In genomic region chr10:133318494-133319127, GRCh38 we compare ENCODE assay signal across 1 cellular context.
TF ChIP-seq lines count a peak whose summit lies in the region.

No MANE protein-coding gene starts in this region.

TF ChIP-seq in HepG2, 621 proteins besides CTCF, POLR2A, EP300 and RAD21 (continued from another document and continues in another):
- TF ChIP-seq THAP9 (CRISPR knock-in tag; IDR thresholded peaks at IDR 0.05; ENCODE audit: borderline replicate concordance) (0 out of 2 replicates have a peak, but pooled peaks have one; percentile 34), ZNF253 (CRISPR knock-in tag; IDR thresholded peaks at IDR 0.05; ENCODE audit: borderline replicate concordance) (no peak), FOXK1 (CRISPR knock-in tag; IDR thresholded peaks at IDR 0.05; ENCODE audit: borderline replicate concordance, low read depth) (peak; percentile 43; the same call in 1 of the 2 replicates), ASH2L (IDR thresholded peaks at IDR 0.05; ENCODE audit: insufficient read length, low read depth, low read length) (no peak), HDAC1 (CRISPR knock-in tag; IDR thresholded peaks at IDR 0.05) (peak; percentile 61; the same call in 1 of the 2 replicates), MYC (CRISPR knock-in tag; IDR thresholded peaks at IDR 0.05; ENCODE audit: borderline replicate concordance) (peak; percentile 53; the same call in 1 of the 2 replicates), ZNF772 (CRISPR knock-in tag; IDR thresholded peaks at IDR 0.05) (0 out of 2 replicates have a peak, but pooled peaks have one; percentile 39), ZNF234 (CRISPR knock-in tag; conservative IDR thresholded peaks at IDR 0.05) (no peak), KDM5B (CRISPR knock-in tag; IDR thresholded peaks at IDR 0.05; ENCODE audit: borderline replicate concordance) (peak; percentile 53; the same call in 1 of the 2 replicates), HNRNPLL (IDR thresholded peaks at IDR 0.05; ENCODE audit: low read depth, low read length, poor library complexity, severe bottlenecking) (no peak), YEATS4 (CRISPR knock-in tag; IDR thresholded peaks at IDR 0.05; ENCODE audit: borderline replicate concordance) (peak; percentile 48; the same call in 1 of the 2 replicates), RXRA (CRISPR knock-in tag; IDR thresholded peaks at IDR 0.05) (peak; percentile 86), SP4 (CRISPR knock-in tag; IDR thresholded peaks at IDR 0.05) (no peak; the same call in 1 of the 2 replicates), IKZF1 (IDR thresholded peaks at IDR 0.05) (no peak), MZF1 (CRISPR knock-in tag; IDR thresholded peaks at IDR 0.05; ENCODE audit: borderline replicate concordance) (no peak), ZNF292 (CRISPR knock-in tag; IDR thresholded peaks at IDR 0.05; ENCODE audit: borderline replicate concordance, low read depth) (peak; percentile 52; the same call in 1 of the 2 replicates), HNRNPH1 (optimal IDR thresholded peaks at IDR 0.05; ENCODE audit: low read depth, low read length) (no peak), TOE1 (CRISPR knock-in tag; IDR thresholded peaks at IDR 0.05) (no peak), JARID2 (CRISPR knock-in tag; IDR thresholded peaks at IDR 0.05; ENCODE audit: insufficient replicate concordance) (peak; percentile 87), MXI1 (IDR thresholded peaks at IDR 0.05; ENCODE audit: borderline replicate concordance, low read depth, low read length) (peak; percentile 56; the same call in 1 of the 3 replicates), CENPX (CRISPR knock-in tag; IDR thresholded peaks at IDR 0.05) (no peak), HCFC1 (IDR thresholded peaks at IDR 0.05; ENCODE audit: low read depth, low read length) (no peak), ZNF44 (CRISPR knock-in tag; IDR thresholded peaks at IDR 0.05) (no peak), PREB (CRISPR knock-in tag; IDR thresholded peaks at IDR 0.05) (no peak), SALL2 (CRISPR knock-in tag; IDR thresholded peaks at IDR 0.05) (no peak), GABPB1 (CRISPR knock-in tag; IDR thresholded peaks at IDR 0.05) (peak; percentile 80), ZFY (CRISPR knock-in tag; IDR thresholded peaks at IDR 0.05) (peak; percentile 59), ZNF687 (CRISPR knock-in tag; IDR thresholded peaks at IDR 0.05) (peak; percentile 79), CC2D1A (CRISPR knock-in tag; IDR thresholded peaks at IDR 0.05) (no peak), THAP11 (CRISPR knock-in tag; IDR thresholded peaks at IDR 0.05) (0 out of 2 replicates have a peak, but pooled peaks have one; percentile 36), ZNF530 (CRISPR knock-in tag; IDR thresholded peaks at IDR 0.05; ENCODE audit: low read depth) (no peak), ZBTB49 (CRISPR knock-in tag; IDR thresholded peaks at IDR 0.05; ENCODE audit: borderline replicate concordance) (no peak), ZNF326 (CRISPR knock-in tag; IDR thresholded peaks at IDR 0.05; ENCODE audit: borderline replicate concordance) (no peak), ARNT (IDR thresholded peaks at IDR 0.05) (no peak)
- TF ChIP-seq, protein P1, sequence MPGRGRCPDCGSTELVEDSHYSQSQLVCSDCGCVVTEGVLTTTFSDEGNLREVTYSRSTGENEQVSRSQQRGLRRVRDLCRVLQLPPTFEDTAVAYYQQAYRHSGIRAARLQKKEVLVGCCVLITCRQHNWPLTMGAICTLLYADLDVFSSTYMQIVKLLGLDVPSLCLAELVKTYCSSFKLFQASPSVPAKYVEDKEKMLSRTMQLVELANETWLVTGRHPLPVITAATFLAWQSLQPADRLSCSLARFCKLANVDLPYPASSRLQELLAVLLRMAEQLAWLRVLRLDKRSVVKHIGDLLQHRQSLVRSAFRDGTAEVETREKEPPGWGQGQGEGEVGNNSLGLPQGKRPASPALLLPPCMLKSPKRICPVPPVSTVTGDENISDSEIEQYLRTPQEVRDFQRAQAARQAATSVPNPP (CRISPR knock-in tag; IDR thresholded peaks at IDR 0.05) = no peak
- TF ChIP-seq, protein P2, sequence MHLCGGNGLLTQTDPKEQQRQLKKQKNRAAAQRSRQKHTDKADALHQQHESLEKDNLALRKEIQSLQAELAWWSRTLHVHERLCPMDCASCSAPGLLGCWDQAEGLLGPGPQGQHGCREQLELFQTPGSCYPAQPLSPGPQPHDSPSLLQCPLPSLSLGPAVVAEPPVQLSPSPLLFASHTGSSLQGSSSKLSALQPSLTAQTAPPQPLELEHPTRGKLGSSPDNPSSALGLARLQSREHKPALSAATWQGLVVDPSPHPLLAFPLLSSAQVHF (CRISPR knock-in tag; IDR thresholded peaks at IDR 0.05) = no peak
- TF ChIP-seq, protein P3, sequence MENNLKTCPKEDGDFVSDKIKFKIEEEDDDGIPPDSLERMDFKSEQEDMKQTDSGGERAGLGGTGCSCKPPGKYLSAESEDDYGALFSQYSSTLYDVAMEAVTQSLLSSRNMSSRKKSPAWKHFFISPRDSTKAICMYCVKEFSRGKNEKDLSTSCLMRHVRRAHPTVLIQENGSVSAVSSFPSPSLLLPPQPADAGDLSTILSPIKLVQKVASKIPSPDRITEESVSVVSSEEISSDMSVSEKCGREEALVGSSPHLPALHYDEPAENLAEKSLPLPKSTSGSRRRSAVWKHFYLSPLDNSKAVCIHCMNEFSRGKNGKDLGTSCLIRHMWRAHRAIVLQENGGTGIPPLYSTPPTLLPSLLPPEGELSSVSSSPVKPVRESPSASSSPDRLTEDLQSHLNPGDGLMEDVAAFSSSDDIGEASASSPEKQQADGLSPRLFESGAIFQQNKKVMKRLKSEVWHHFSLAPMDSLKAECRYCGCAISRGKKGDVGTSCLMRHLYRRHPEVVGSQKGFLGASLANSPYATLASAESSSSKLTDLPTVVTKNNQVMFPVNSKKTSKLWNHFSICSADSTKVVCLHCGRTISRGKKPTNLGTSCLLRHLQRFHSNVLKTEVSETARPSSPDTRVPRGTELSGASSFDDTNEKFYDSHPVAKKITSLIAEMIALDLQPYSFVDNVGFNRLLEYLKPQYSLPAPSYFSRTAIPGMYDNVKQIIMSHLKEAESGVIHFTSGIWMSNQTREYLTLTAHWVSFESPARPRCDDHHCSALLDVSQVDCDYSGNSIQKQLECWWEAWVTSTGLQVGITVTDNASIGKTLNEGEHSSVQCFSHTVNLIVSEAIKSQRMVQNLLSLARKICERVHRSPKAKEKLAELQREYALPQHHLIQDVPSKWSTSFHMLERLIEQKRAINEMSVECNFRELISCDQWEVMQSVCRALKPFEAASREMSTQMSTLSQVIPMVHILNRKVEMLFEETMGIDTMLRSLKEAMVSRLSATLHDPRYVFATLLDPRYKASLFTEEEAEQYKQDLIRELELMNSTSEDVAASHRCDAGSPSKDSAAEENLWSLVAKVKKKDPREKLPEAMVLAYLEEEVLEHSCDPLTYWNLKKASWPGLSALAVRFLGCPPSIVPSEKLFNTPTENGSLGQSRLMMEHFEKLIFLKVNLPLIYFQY (CRISPR knock-in tag; IDR thresholded peaks at IDR 0.05; ENCODE audit: borderline replicate concordance) = no peak
- TF ChIP-seq, protein P4, sequence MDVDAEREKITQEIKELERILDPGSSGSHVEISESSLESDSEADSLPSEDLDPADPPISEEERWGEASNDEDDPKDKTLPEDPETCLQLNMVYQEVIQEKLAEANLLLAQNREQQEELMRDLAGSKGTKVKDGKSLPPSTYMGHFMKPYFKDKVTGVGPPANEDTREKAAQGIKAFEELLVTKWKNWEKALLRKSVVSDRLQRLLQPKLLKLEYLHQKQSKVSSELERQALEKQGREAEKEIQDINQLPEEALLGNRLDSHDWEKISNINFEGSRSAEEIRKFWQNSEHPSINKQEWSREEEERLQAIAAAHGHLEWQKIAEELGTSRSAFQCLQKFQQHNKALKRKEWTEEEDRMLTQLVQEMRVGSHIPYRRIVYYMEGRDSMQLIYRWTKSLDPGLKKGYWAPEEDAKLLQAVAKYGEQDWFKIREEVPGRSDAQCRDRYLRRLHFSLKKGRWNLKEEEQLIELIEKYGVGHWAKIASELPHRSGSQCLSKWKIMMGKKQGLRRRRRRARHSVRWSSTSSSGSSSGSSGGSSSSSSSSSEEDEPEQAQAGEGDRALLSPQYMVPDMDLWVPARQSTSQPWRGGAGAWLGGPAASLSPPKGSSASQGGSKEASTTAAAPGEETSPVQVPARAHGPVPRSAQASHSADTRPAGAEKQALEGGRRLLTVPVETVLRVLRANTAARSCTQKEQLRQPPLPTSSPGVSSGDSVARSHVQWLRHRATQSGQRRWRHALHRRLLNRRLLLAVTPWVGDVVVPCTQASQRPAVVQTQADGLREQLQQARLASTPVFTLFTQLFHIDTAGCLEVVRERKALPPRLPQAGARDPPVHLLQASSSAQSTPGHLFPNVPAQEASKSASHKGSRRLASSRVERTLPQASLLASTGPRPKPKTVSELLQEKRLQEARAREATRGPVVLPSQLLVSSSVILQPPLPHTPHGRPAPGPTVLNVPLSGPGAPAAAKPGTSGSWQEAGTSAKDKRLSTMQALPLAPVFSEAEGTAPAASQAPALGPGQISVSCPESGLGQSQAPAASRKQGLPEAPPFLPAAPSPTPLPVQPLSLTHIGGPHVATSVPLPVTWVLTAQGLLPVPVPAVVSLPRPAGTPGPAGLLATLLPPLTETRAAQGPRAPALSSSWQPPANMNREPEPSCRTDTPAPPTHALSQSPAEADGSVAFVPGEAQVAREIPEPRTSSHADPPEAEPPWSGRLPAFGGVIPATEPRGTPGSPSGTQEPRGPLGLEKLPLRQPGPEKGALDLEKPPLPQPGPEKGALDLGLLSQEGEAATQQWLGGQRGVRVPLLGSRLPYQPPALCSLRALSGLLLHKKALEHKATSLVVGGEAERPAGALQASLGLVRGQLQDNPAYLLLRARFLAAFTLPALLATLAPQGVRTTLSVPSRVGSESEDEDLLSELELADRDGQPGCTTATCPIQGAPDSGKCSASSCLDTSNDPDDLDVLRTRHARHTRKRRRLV (CRISPR knock-in tag; IDR thresholded peaks at IDR 0.05) = no peak
- TF ChIP-seq, protein P5, sequence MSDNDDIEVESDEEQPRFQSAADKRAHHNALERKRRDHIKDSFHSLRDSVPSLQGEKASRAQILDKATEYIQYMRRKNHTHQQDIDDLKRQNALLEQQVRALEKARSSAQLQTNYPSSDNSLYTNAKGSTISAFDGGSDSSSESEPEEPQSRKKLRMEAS (IDR thresholded peaks at IDR 0.05) = peak; percentile 74
